In the genomic region with DNA sequence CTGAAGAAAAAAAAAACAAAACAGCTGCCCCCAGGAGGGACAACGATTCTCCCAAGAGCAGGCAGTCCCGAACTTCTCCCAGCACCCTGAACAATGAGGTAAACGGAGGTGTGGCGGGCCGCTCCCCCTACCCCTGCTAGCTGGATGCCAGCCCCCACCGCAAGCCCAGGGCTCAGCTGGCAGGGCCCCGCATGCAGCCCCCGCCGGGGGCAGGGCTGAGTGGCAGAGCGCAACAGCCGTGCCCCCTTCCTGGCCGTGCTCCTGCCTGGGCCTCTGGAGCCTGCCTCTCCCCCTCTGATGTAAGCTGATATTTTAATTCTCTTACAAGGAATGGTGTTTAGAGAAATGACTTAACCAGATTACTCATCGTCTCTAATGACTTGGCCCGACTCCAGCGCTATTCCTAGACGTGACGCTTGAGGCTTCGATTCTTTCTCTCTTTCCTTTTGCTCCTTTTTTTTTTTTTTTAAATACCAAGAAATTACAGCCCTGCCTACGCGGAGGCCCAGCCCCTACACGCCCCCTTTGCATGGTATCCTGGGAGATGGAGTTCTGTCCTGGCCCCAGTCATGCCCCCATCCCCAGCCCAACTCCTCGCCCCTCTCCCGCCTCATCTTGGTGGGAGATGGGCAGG, we compare ENCODE assay signal across 8 cellular contexts. TPM values are rescaled to one million over a fixed set of nuclear protein-coding genes. Genes with fewer than 3 reads are reported as not detected.
DNase-seq lines count a peak whose midpoint lies in the region; FAIRE-seq and TF ChIP-seq lines count a peak whose summit lies in the region.

No MANE protein-coding gene starts in this region.

- CTCF ChIA-PET in activated naive CD4-positive, alpha-beta T cell treated with anti-CD3 and anti-CD28 coated beads, Interleukin-2, amount 10 ng/mL, durations not matched to agents 7 days and 5 days (lab: Charles Lee) = interaction anchor here (0.6 to 1.9 kb wide), 3 partner anchors 22 to 34 kb away, joined by 3 to 11 read pairs (median 3); no protein-coding TSS in a partner anchor

- H3K79me1 ChIP-seq in neuronal stem cell (ENCODE audit: low read depth, low read length) = no peaks in the 10 kb centered on the region

- DNase-seq in ACHN (peak; percentile 94), MG63 (peak; percentile 88), SK-N-DZ (ENCODE audit: low spot score) (peak; percentile 76), frontal cortex (ENCODE audit: low spot score in 2 of 2) (peak; percentile 67 to 85), neuronal stem cell (ENCODE audit: low spot score) (peak; percentile 30)
- DNase-seq in activated naive CD4-positive, alpha-beta T cell treated with anti-CD3 and anti-CD28 coated beads, Interleukin-2, amount 10 ng/mL, durations not matched to agents 7 days and 5 days = peak; percentile 85

- H2BK12ac ChIP-seq in neuronal stem cell (ENCODE audit: low read length) = no peak overlapping the region

- H2BK15ac ChIP-seq in neuronal stem cell (ENCODE audit: low read length) = no peak overlapping the region

- no peak overlapping the region for H2AK5ac ChIP-seq in neuronal stem cell (ENCODE audit: low read depth, low read length)

- H3K9me3 ChIP-seq in MG63 (no peaks in the 10 kb centered on the region), neuronal stem cell (replicated peaks in 1 of 2; ENCODE audit: control insufficient read depth in 2 of 2, insufficient read depth in 1 of 2, low read depth in 1 of 2, low read length in 2 of 2) (no peaks in the 10 kb centered on the region), stomach smooth muscle (ENCODE audit: control insufficient read depth in 2 of 2, low read length in 2 of 2) (no peaks in the 10 kb centered on the region)

- H3K23ac ChIP-seq in neuronal stem cell (ENCODE audit: low read depth, low read length, poor library complexity) = no peak overlapping the region

- H2AFZ ChIP-seq in neuronal stem cell (ENCODE audit: low read length) = peak overlapping the region; percentile 91

- H3K9ac ChIP-seq in neuronal stem cell (ENCODE audit: low read depth, low read length, poor library complexity) = peak overlapping the region; percentile 56
- peak overlapping the region; percentile 66 to 80 for H3K9ac ChIP-seq in stomach smooth muscle (ENCODE audit: low read length in 2 of 2)

- no peak for FAIRE-seq in frontal cortex (lab: Jason Lieb, UNC)

- TF ChIP-seq POLR2A in GM19193 (IDR thresholded peaks at IDR 0.05; ENCODE audit: extremely low read depth, insufficient read depth, insufficient read length) = peak; percentile 43

- in situ Hi-C loops in ACHN (cut with HindIII; ENCODE audit: low pct_ligation_motif_present, low pct_unique_long_range_greater_than_20kb, low sequenced_read_pairs) = no loop called here

- H3K14ac ChIP-seq in neuronal stem cell (ENCODE audit: low read length) = no peak overlapping the region

- no peaks in the 10 kb centered on the region for H3K27me3 ChIP-seq in MG63
- H3K27me3 ChIP-seq in neuronal stem cell (ENCODE audit: control insufficient read depth in 3 of 3, insufficient read depth in 3 of 3, low read depth in 1 of 3, low read length in 3 of 3) = peaks cover 0 to 58% (median 8%) of the 10 kb centered on the region in 3 experiments
- H3K27me3 ChIP-seq in stomach smooth muscle (ENCODE audit: control insufficient read depth in 1 of 2, insufficient read depth in 2 of 2, low read length in 2 of 2) = no peaks in the 10 kb centered on the region

- no peak overlapping the region for H3K4ac ChIP-seq in neuronal stem cell (ENCODE audit: low read length)

- H3K4me1 Mint-ChIP-seq in activated naive CD4-positive, alpha-beta T cell treated with anti-CD3 and anti-CD28 coated beads, Interleukin-2, amount 10 ng/mL, durations not matched to agents 7 days and 5 days = peaks cover 71% of the 10 kb centered on the region

- H3K4me1 ChIP-seq in neuronal stem cell (ENCODE audit: control insufficient read depth in 2 of 2, insufficient read depth in 1 of 2, low read depth in 1 of 2, low read length in 2 of 2) (peaks cover 0 to 5% of the 10 kb centered on the region in 2 donors), stomach smooth muscle (ENCODE audit: control insufficient read depth, insufficient read depth, low read length) (peaks cover 83% of the 10 kb centered on the region)

- H3K36me3 ChIP-seq in MG63 (no peaks in the 10 kb centered on the region), neuronal stem cell (replicated peaks in 1 of 2; ENCODE audit: control insufficient read depth in 2 of 2, insufficient read depth in 2 of 2, low read length in 2 of 2) (no peaks in the 10 kb centered on the region), stomach smooth muscle (ENCODE audit: control insufficient read depth in 2 of 2, insufficient read depth in 2 of 2, low read length in 2 of 2) (no peaks in the 10 kb centered on the region)

- H4K8ac ChIP-seq in neuronal stem cell (ENCODE audit: low read depth, low read length) = no peak overlapping the region

- H2BK5ac ChIP-seq in neuronal stem cell (ENCODE audit: low read length) = no peak overlapping the region

- H3K27ac Mint-ChIP-seq in activated naive CD4-positive, alpha-beta T cell treated with anti-CD3 and anti-CD28 coated beads, Interleukin-2, amount 10 ng/mL, durations not matched to agents 7 days and 5 days = peak overlapping the region; percentile 31

- H3K18ac ChIP-seq in neuronal stem cell (ENCODE audit: low read length) = no peak overlapping the region

- H3K4me2 ChIP-seq in neuronal stem cell (ENCODE audit: insufficient read depth, low read length, poor library complexity, severe bottlenecking) = peak overlapping the region; percentile 61

- no peaks in the 10 kb centered on the region for H3K9me3 Mint-ChIP-seq in activated naive CD4-positive, alpha-beta T cell treated with anti-CD3 and anti-CD28 coated beads, Interleukin-2, amount 10 ng/mL, durations not matched to agents 7 days and 5 days

- no peak overlapping the region for H4K91ac ChIP-seq in neuronal stem cell (ENCODE audit: low read depth, low read length, poor library complexity)

- H3K4me3 ChIP-seq in MG63 = peak overlapping the region; percentile 26; the same call in 1 of the 2 replicates
- peak overlapping the region; percentile 33 to 74 for H3K4me3 ChIP-seq in neuronal stem cell (ENCODE audit: low read length in 2 of 2)
- H3K4me3 ChIP-seq in stomach smooth muscle (ENCODE audit: low read length in 2 of 2) = peak overlapping the region; percentile 29 to 64

- H3K36me3 Mint-ChIP-seq in activated naive CD4-positive, alpha-beta T cell treated with anti-CD3 and anti-CD28 coated beads, Interleukin-2, amount 10 ng/mL, durations not matched to agents 7 days and 5 days = peaks cover under 1% of the 10 kb centered on the region

- no CpG with 5 or more reads among the region's 23 CpGs for WGBS in neuronal stem cell (ENCODE audit: extremely low coverage in 2 of 2, insufficient read length in 2 of 2, insufficient replicate concordance in 1 of 2), 2 donors

- peak overlapping the region; percentile 65 for H3K4me3 Mint-ChIP-seq in activated naive CD4-positive, alpha-beta T cell treated with anti-CD3 and anti-CD28 coated beads, Interleukin-2, amount 10 ng/mL, durations not matched to agents 7 days and 5 days

- H3K27me3 Mint-ChIP-seq in activated naive CD4-positive, alpha-beta T cell treated with anti-CD3 and anti-CD28 coated beads, Interleukin-2, amount 10 ng/mL, durations not matched to agents 7 days and 5 days = peaks cover 37% of the 10 kb centered on the region

- peak overlapping the region; percentile 74 for H2BK120ac ChIP-seq in neuronal stem cell (ENCODE audit: low read depth, low read length)

- no peak overlapping the region for H3K27ac ChIP-seq in neuronal stem cell (replicated peaks; ENCODE audit: low read length)
- H3K27ac ChIP-seq in stomach smooth muscle (ENCODE audit: low read length) = peak overlapping the region; percentile 82

RNA-seq across cellular contexts. Expression of a gene that starts 4.6 kb away (rescaled TPM):
- 5.3 and 13.7 TPM in 2 replicates for total RNA-seq in MG63 (2014; rRNA removed; shearing (Covaris generic); ENCODE audit: low replicate concordance)
- 3.3 and 4.1 TPM in 2 replicates for polyA plus RNA-seq in SK-N-DZ (2014; cell fraction: cytosol; rRNA removed)
- 4.4 and 9.8 TPM in 2 replicates for polyA plus RNA-seq in SK-N-DZ (2014; cell fraction: nucleus; rRNA removed)
- total RNA-seq in frontal cortex = 1.6 TPM
- polyA plus RNA-seq in neuronal stem cell (2013, experiment 1 of 2) = 1.7 TPM
- polyA plus RNA-seq in neuronal stem cell (2013, experiment 2 of 2) = 1.5 TPM

RNA-seq across cellular contexts. Expression of a gene that starts 26.8 kb away (rescaled TPM):
- total RNA-seq in MG63 (2014; rRNA removed; shearing (Covaris generic); ENCODE audit: low replicate concordance) = 1.0 TPM in 1 of 2 replicates, not detected in the other
- polyA plus RNA-seq in SK-N-DZ (2014; cell fraction: cytosol; rRNA removed) = 0.42 TPM in 1 of 2 replicates, not detected in the other
- polyA plus RNA-seq in SK-N-DZ (2014; cell fraction: nucleus; rRNA removed) = not detected in 2 replicates
- total RNA-seq in frontal cortex = not detected
- 0.06 TPM for polyA plus RNA-seq in neuronal stem cell (2013, experiment 1 of 2)
- not detected for polyA plus RNA-seq in neuronal stem cell (2013, experiment 2 of 2)

Comparison
In these comparisons a context has a peak if more than half of its experiments do, and no peak if none do; other contexts are left out.
1. DNase-seq: peak in every context shown above with its lines; median percentile 94 in ACHN; 88 in MG63; 85 in activated naive CD4-positive, alpha-beta T cell treated with anti-CD3 and anti-CD28 coated beads, Interleukin-2, amount 10 ng/mL, durations not matched to agents 7 days and 5 days; 76 in SK-N-DZ; 76 in frontal cortex; 30 in neuronal stem cell.